11 cellular contexts compared by ENCODE assay signal in the genomic region with DNA sequence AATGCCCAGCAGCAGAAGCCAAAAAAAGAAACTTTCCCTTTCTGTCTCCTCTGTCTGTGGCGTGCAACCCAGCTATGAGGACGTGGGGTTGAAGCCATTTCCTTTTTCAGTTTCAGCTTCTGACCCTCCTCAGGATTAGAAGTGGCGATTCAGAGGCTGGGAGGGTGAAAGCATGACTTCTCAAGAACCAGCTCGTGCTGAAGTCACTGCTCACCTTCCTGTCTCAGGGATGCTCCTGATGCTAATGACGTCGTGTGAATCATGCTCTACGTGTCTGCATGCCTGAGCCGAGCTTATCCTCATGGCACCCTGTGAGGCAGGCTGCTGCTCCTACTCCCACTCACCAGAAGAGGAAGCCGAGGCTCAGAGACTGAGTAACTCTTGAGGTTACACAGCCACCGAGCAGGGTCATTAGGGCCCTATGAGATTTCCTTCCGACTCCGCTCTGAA. TPM values are rescaled to one million over a fixed set of nuclear protein-coding genes. Genes with fewer than 3 reads are reported as not detected.
DNase-seq lines count a peak whose midpoint lies in the region; ATAC-seq and TF ChIP-seq lines count a peak whose summit lies in the region.
"Had no signal": no experiment of that assay in that cellular context is flagged by ENCODE, and none has a peak within 500 bp of the region (broad histone marks: within the 10 kb centered on the region; RNA-seq: fewer than 3 reads in every experiment).

No MANE protein-coding gene starts in this region.

- intact Hi-C loops in body of pancreas (cut with DNase I): no loop called here

- no peaks in the 10 kb centered on the region for H3K9me3 ChIP-seq in body of pancreas
- H3K9me3 ChIP-seq: neutrophil had no signal

- peak overlapping the region in 1 of 4 donors; percentile 14 for H3K27ac ChIP-seq in body of pancreas
- H3K27ac ChIP-seq: 22Rv1, neutrophil had no signal

- DNase-seq in NCI-H146 (lab: John Stamatoyannopoulos, UW): peak; percentile 5
- no peak for DNase-seq in NCI-H146 treated with DMSO at 0.1 percent for 48 hours (lab: John Stamatoyannopoulos, UW; ENCODE audit: unreplicated experiment)
- peak; percentile 92 for DNase-seq in HT1080 (ENCODE audit: low read depth)
- DNase-seq in body of pancreas: peak in 1 of 4 donors; percentile 42
- peak; percentile 75 for DNase-seq in putamen (ENCODE audit: low spot score)
- DNase-seq in NCI-H2107 (lab: John Stamatoyannopoulos, UW): no peak
- DNase-seq in HuH-7 (ENCODE audit: low spot score): no peak

- H3K4me3 ChIP-seq in body of pancreas: no peak overlapping the region

- no peak for TF ChIP-seq POLR2A in body of pancreas (IDR thresholded peaks at IDR 0.05)

- 56 to 78% methylated on average over 7 to 12 of the region's 12 CpGs for WGBS in body of pancreas, 2 donors

- no peaks in the 10 kb centered on the region for H3K4me1 ChIP-seq in body of pancreas

- no peak for TF ChIP-seq CTCF in body of pancreas (IDR thresholded peaks at IDR 0.05)

- no peaks in the 10 kb centered on the region for H3K27me3 ChIP-seq in body of pancreas

- H3K36me3 ChIP-seq in body of pancreas (replicated peaks in 1 of 2; ENCODE audit: insufficient read depth in 1 of 2, low read depth in 2 of 2): no peaks in the 10 kb centered on the region
- H3K36me3 ChIP-seq: neutrophil had no signal

- ATAC-seq in GM21528 (IDR thresholded peaks at IDR 0.05; ENCODE audit: low FRiP score, unreplicated experiment) (peak; percentile 68), body of pancreas (peak; percentile 24)

RNA-seq across cellular contexts. Expression of a gene that starts 5.7 kb away (rescaled TPM):
- 0.05 TPM in 1 of 2 replicates, not detected in the other for total RNA-seq in HT1080 (2014; rRNA removed; shearing (Covaris generic))
- polyA plus RNA-seq in HT1080 (2015; cell fraction: cytosol; rRNA removed): 0.27 and 0.54 TPM in 2 replicates
- polyA plus RNA-seq in HT1080 (2015; cell fraction: nucleus; rRNA removed): 0.30 and 0.62 TPM in 2 replicates
- total RNA-seq in body of pancreas: not detected
- total RNA-seq: activated CD8-positive, alpha-beta memory T cell treated with anti-CD3 and anti-CD28 coated beads for 36 hours had no signal

RNA-seq across cellular contexts. Expression of a gene that starts 13.7 kb away (rescaled TPM):
- 12.0 and 15.9 TPM in 2 replicates for total RNA-seq in HT1080 (2014; rRNA removed; shearing (Covaris generic))
- 10.0 and 10.6 TPM in 2 replicates for polyA plus RNA-seq in HT1080 (2015; cell fraction: cytosol; rRNA removed)
- polyA plus RNA-seq in HT1080 (2015; cell fraction: nucleus; rRNA removed): 37.3 and 45.0 TPM in 2 replicates
- total RNA-seq in body of pancreas: 10 to 100 TPM; 14.2 to 15.0 TPM

RNA-seq across cellular contexts. Expression of a gene that starts 40.2 kb away (rescaled TPM):
- 0.16 TPM in 1 of 2 replicates, not detected in the other for total RNA-seq in HT1080 (2014; rRNA removed; shearing (Covaris generic))
- 0.07 and 0.11 TPM in 2 replicates for polyA plus RNA-seq in HT1080 (2015; cell fraction: cytosol; rRNA removed)
- 0.07 TPM in 1 of 2 replicates, not detected in the other for polyA plus RNA-seq in HT1080 (2015; cell fraction: nucleus; rRNA removed)
- not detected for total RNA-seq in body of pancreas
- total RNA-seq: activated CD8-positive, alpha-beta memory T cell treated with anti-CD3 and anti-CD28 coated beads for 36 hours had no signal

RNA-seq across cellular contexts. Expression of a gene that starts 48.0 kb away (rescaled TPM):
- not detected in 2 replicates for total RNA-seq in HT1080 (2014; rRNA removed; shearing (Covaris generic))
- polyA plus RNA-seq in HT1080 (2015; cell fraction: cytosol; rRNA removed): not detected in 2 replicates
- not detected in 2 replicates for polyA plus RNA-seq in HT1080 (2015; cell fraction: nucleus; rRNA removed)
- not detected for total RNA-seq in body of pancreas
- total RNA-seq: activated CD8-positive, alpha-beta memory T cell treated with anti-CD3 and anti-CD28 coated beads for 36 hours had no signal

Comparison
In these comparisons a context has a peak if more than half of its experiments do, and no peak if none do; other contexts are left out.
1. DNase-seq: peak in NCI-H146 (single experiment), HT1080 (single experiment) and putamen (single experiment); none in NCI-H146 treated with DMSO at 0.1 percent for 48 hours (single experiment), NCI-H2107 (single experiment) and HuH-7 (single experiment).